ENCODE assay signal across 20 cellular contexts in the genomic region with DNA sequence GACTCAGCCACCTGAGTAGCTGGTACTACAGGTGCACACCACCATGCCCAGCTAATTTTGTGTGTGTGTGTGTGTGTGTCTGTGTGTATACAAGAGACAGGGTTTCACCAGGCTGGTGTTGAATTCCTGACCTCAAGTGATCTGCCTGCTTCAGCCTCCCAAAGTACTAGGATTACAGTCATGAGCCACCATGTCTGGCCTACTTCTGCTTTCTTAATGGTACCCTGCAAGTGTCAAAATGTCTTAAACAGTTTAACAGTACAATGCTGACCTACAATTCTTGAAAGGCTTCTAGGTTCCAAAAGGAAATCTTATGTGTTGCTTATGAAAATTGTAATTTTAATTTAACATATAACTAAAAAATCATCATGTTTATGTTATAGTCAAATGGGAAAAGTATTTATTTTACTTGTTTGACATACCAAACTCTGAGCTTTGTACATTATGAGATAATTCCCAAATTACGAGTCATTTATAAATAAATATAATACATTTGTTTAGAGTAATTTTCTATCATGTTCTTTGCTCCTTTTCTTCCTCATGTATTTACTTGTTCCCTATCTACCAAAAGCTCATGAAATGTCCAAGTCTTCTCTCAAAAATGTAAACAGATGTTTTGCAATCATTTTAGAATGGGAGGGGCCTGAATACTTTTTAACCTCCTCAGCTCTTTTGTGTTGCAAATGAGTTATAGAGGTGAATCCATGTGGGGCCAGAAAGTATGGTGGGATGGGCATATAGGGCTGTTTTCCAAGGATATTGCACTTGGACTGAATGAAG. TPM values are rescaled to one million over a fixed set of nuclear protein-coding genes. Genes with fewer than 3 reads are reported as not detected.
DNase-seq lines count a peak whose midpoint lies in the region; ATAC-seq and TF ChIP-seq lines count a peak whose summit lies in the region.
"Had no signal": no experiment of that assay in that cellular context is flagged by ENCODE, and none has a peak within 500 bp of the region (broad histone marks: within the 10 kb centered on the region; RNA-seq: fewer than 3 reads in every experiment).

No MANE protein-coding gene starts in this region.

- ATAC-seq in HG03521 (IDR thresholded peaks at IDR 0.05; ENCODE audit: unreplicated experiment): no peak
- ATAC-seq: stimulated activated effector memory CD8-positive, alpha-beta T cell treated with anti-CD3 and anti-CD28 coated beads, Interleukin-12 subunit alpha, Interleukin-12 subunit beta, amount 100 ng/mL, for 72 hours had no signal

- peaks cover 0 to 12% (median 0%) of the 10 kb centered on the region in 3 donors for H3K36me3 Mint-ChIP-seq in immature natural killer cell
- H3K36me3 Mint-ChIP-seq in CD4-positive, alpha-beta memory T cell: no peaks in the 10 kb centered on the region

- peaks cover 44 to 50% of the 10 kb centered on the region in 2 donors for H3K4me1 Mint-ChIP-seq in immature natural killer cell
- H3K4me1 Mint-ChIP-seq in CD4-positive, alpha-beta memory T cell: peaks cover 0 to 8% (median 2%) of the 10 kb centered on the region in 4 donors

- DNase-seq in EL (peak; percentile 52), M059J (ENCODE audit: low read depth) (peak; percentile 70), cardiac fibroblast (ENCODE audit: low read depth in 2 of 2) (peak; percentile 42 to 54), immature natural killer cell (no peak), NCI-H510A treated with DMSO at 0.1 percent for 48 hours (lab: John Stamatoyannopoulos, UW) (no peak)
- DNase-seq in CD4-positive, alpha-beta memory T cell: no peak
- DNase-seq: amygdala; central memory CD4-positive, alpha-beta T cell; DND-41; effector CD8-positive, alpha-beta T cell; foreskin melanocyte; NCI-H2029 treated with DMSO at 0.1 percent for 48 hours; NCI-H446 treated with DMSO at 0.1 percent for 48 hours; testis had no signal

- no peaks in the 10 kb centered on the region for H3K27me3 ChIP-seq in CD4-positive, alpha-beta memory T cell (ENCODE audit: insufficient read depth, low read length)
- H3K27me3 ChIP-seq: right atrium auricular region, testis had no signal

- intact Hi-C loops in CD4-positive, alpha-beta memory T cell (cut with micrococcal nuclease): no loop called here

- no peak for TF ChIP-seq CTCF in cardiac fibroblast (IDR thresholded peaks at IDR 0.05; ENCODE audit: low read depth, low read length)

- no peaks in the 10 kb centered on the region for H3K36me3 ChIP-seq in CD4-positive, alpha-beta memory T cell (ENCODE audit: insufficient read depth, low read length)
- H3K36me3 ChIP-seq: right atrium auricular region had no signal

- no peak overlapping the region for H3K27ac ChIP-seq in CD4-positive, alpha-beta memory T cell (ENCODE audit: low read depth, low read length)
- H3K27ac ChIP-seq: right atrium auricular region, testis, VCaP had no signal

- H3K27me3 Mint-ChIP-seq in immature natural killer cell (ENCODE audit: low read depth in 3 of 3): peaks cover 16 to 17% (median 17%) of the 10 kb centered on the region in 3 donors
- peaks cover 13 to 17% of the 10 kb centered on the region in 2 donors for H3K27me3 Mint-ChIP-seq in CD4-positive, alpha-beta memory T cell

- peaks cover 0 to 2% (median 0%) of the 10 kb centered on the region in 6 donors for H3K9me3 Mint-ChIP-seq in immature natural killer cell
- peaks cover 0 to 2% (median 0%) of the 10 kb centered on the region in 8 donors for H3K9me3 Mint-ChIP-seq in CD4-positive, alpha-beta memory T cell

- H3K4me1 ChIP-seq in CD4-positive, alpha-beta memory T cell (ENCODE audit: insufficient read depth, low read length): no peaks in the 10 kb centered on the region

- peak overlapping the region in 1 of 5 donors; percentile 35 for H3K4me3 Mint-ChIP-seq in immature natural killer cell
- no peak overlapping the region for H3K4me3 Mint-ChIP-seq in CD4-positive, alpha-beta memory T cell
- H3K4me3 Mint-ChIP-seq: stimulated activated effector memory CD8-positive, alpha-beta T cell treated with anti-CD3 and anti-CD28 coated beads, Interleukin-12 subunit alpha, Interleukin-12 subunit beta, amount 100 ng/mL, for 72 hours; T-helper 1 cell treated with Interleukin-12 subunit alpha and Interleukin-12 subunit beta and Interleukin-4 antibody, amounts not matched to agents 30 μg/mL and 1 μg/mL, for 36 hours had no signal

- H3K4me3 ChIP-seq in cardiac fibroblast (replicated peaks in 1 of 2; ENCODE audit: low read depth in 2 of 2, low read length in 2 of 2): no peak overlapping the region
- no peak overlapping the region for H3K4me3 ChIP-seq in CD4-positive, alpha-beta memory T cell (ENCODE audit: low read length in 2 of 2)
- H3K4me3 ChIP-seq: right atrium auricular region, testis had no signal

- H3K9me3 ChIP-seq in CD4-positive, alpha-beta memory T cell (ENCODE audit: control insufficient read depth in 1 of 2, low read length in 2 of 2): no peaks in the 10 kb centered on the region
- H3K9me3 ChIP-seq: right atrium auricular region, testis had no signal

- H3K27ac Mint-ChIP-seq in immature natural killer cell: peak overlapping the region in 4 of 6 donors; percentile 75 to 98 (median 96)
- no peak overlapping the region for H3K27ac Mint-ChIP-seq in CD4-positive, alpha-beta memory T cell
- H3K27ac Mint-ChIP-seq: stimulated activated effector memory CD8-positive, alpha-beta T cell treated with anti-CD3 and anti-CD28 coated beads, Interleukin-12 subunit alpha, Interleukin-12 subunit beta, amount 100 ng/mL, for 72 hours; T-helper 1 cell treated with Interleukin-12 subunit alpha and Interleukin-12 subunit beta and Interleukin-4 antibody, amounts not matched to agents 30 μg/mL and 1 μg/mL, for 36 hours had no signal

- CTCF ChIA-PET in CD4-positive, alpha-beta memory T cell (lab: Charles Lee; ENCODE audit: partially characterized antibody): no interaction called here

- POLR2A ChIA-PET in CD4-positive, alpha-beta memory T cell (lab: Charles Lee; ENCODE audit: partially characterized antibody): no interaction called here

RNA-seq across cellular contexts. Expression of gene VCAM1, which starts 8.5 kb away (rescaled TPM):
- total RNA-seq in M059J (2014; rRNA removed; shearing (Covaris generic)): 2.8 and 5.0 TPM in 2 replicates
- polyA plus RNA-seq in immature natural killer cell: not detected
- total RNA-seq in CD4-positive, alpha-beta memory T cell: not detected
- not detected for polyA plus RNA-seq in CD4-positive, alpha-beta memory T cell
- total RNA-seq: H1 had no signal

Comparison
In these comparisons a context has a peak if more than half of its experiments do, and no peak if none do; other contexts are left out.
1. DNase-seq: peak in EL (single experiment), M059J (single experiment) and cardiac fibroblast (2 of 2); none in immature natural killer cell (0 of 3), NCI-H510A treated with DMSO at 0.1 percent for 48 hours (single experiment) and CD4-positive, alpha-beta memory T cell (0 of 5).
2. H3K27ac Mint-ChIP-seq: peak in immature natural killer cell (4 of 6); none in CD4-positive, alpha-beta memory T cell (0 of 7).